ENCODE assay signal across 1 cellular context in genomic region chr11:868394-868793, GRCh38.
TF ChIP-seq lines count a peak whose summit lies in the region.

No MANE protein-coding gene starts in this region.

TF ChIP-seq in K562, 482 proteins besides CTCF, POLR2A, EP300 and RAD21:
- peak; percentile 61 for TF ChIP-seq POLR2G (IDR thresholded peaks at IDR 0.05; ENCODE audit: low read depth, low read length)
- peak; percentile 28; the same call in 1 of the 2 replicates for TF ChIP-seq RBFOX2 (IDR thresholded peaks at IDR 0.05; ENCODE audit: low read depth, low read length)
- TF ChIP-seq CREB1 (IDR thresholded peaks at IDR 0.05) = no peak
- no peak for TF ChIP-seq CREB1 (CRISPR knock-in tag; IDR thresholded peaks at IDR 0.05)
